ENCODE assay signal across 18 cellular contexts in the genomic region with DNA sequence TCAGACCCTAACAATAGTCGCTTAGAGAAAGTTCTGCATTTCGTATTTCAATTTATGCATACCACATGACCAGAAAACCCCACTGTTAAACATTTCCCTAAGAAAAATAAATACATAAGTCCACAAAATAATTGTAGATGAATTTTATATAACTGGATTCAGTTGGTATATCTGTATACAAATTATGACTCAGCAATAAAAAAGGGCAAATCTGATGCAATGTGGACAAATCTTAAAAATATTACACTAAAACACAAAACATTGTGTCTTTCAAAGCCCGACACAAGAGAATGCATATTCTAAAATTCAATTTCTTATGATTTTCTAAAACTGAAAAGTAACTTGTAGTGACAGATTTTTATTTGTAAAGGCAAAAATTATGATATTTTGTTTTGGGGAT.
DNase-seq lines count a peak whose midpoint lies in the region; ATAC-seq, FAIRE-seq and TF ChIP-seq lines count a peak whose summit lies in the region.
"Had no signal": no experiment of that assay in that cellular context is flagged by ENCODE, and none has a peak within 500 bp of the region (broad histone marks: within the 10 kb centered on the region; RNA-seq: fewer than 3 reads in every experiment).

No MANE protein-coding gene starts in this region.

- no peak overlapping the region for H2AFZ ChIP-seq in IMR-90 (replicated peaks; ENCODE audit: low read length, poor library complexity)

- H3K9me3 ChIP-seq in A549 (no peaks in the 10 kb centered on the region), IMR-90 (ENCODE audit: control insufficient read depth, insufficient read depth, low read length) (no peaks in the 10 kb centered on the region), kidney (ENCODE audit: control insufficient read depth in 1 of 2, low read length in 2 of 2) (no peaks in the 10 kb centered on the region)
- H3K9me3 ChIP-seq: Caco-2 had no signal

- no peak for DNase-seq in A549 (ENCODE audit: low read depth in 1 of 2, low spot score in 1 of 2)
- DNase-seq in IMR-90 = no peak
- DNase-seq in dedifferentiated amniotic fluid mesenchymal stem cell (ENCODE audit: extremely low spot score) = peak; percentile 18
- DNase-seq in kidney = no peak
- DNase-seq in activated CD8-positive, alpha-beta T cell treated with anti-CD3 and anti-CD28 coated beads for 36 hours = no peak
- DNase-seq: 8988T; Caco-2; CD4-positive, CD25-positive, alpha-beta regulatory T cell; CD8-positive, alpha-beta T cell; DMS153; DND-41; H9 had no signal

- 55% methylated on average over 3 of the region's 3 CpGs for WGBS in A549 (ENCODE audit: missing lambda C conversion rate)
- no CpG with 5 or more reads among the region's 3 CpGs for WGBS in IMR-90 (ENCODE audit: extremely low coverage in 2 of 2, insufficient read length in 1 of 2), 2 experiments

- no peak overlapping the region for H3K14ac ChIP-seq in IMR-90 (replicated peaks; ENCODE audit: low read depth, low read length)

- CTCF ChIA-PET in A549 (lab: Yijun Ruan, JAX) = interaction anchor here (0.6 kb wide), 1 partner anchor 319 kb away, joined by 4 read pairs; no protein-coding TSS in a partner anchor
- CTCF ChIA-PET in IMR-90 (lab: Yijun Ruan, JAX) = no interaction called here
- CTCF ChIA-PET in activated CD8-positive, alpha-beta T cell treated with anti-CD3 and anti-CD28 coated beads for 36 hours (lab: Charles Lee) = no interaction called here

- TF ChIP-seq RAD21 in A549 (conservative IDR thresholded peaks at IDR 0.05 in 1 of 2, IDR thresholded peaks at IDR 0.05 in 1 of 2) (no peak), IMR-90 (IDR thresholded peaks at IDR 0.05; ENCODE audit: low read length) (no peak)

- no peaks in the 10 kb centered on the region for H3K36me3 ChIP-seq in IMR-90 (ENCODE audit: control insufficient read depth, insufficient read depth, low read length)
- no peaks in the 10 kb centered on the region for H3K36me3 ChIP-seq in kidney (ENCODE audit: control insufficient read depth in 1 of 2, insufficient read depth in 2 of 2, low read length in 2 of 2)

- H3K23ac ChIP-seq in IMR-90 (ENCODE audit: low read depth, low read length) = no peak overlapping the region

- in situ Hi-C loops in IMR-90 (cut with MboI; ENCODE audit: low sequenced_read_pairs) = no loop called here

- H3K4me1 ChIP-seq in A549 (no peaks in the 10 kb centered on the region), IMR-90 (ENCODE audit: control insufficient read depth, insufficient read depth, low read length) (no peaks in the 10 kb centered on the region), kidney (ENCODE audit: control insufficient read depth in 1 of 2, insufficient read depth in 1 of 2, low read depth in 1 of 2, low read length in 2 of 2) (no peaks in the 10 kb centered on the region)
- H3K4me1 ChIP-seq: Caco-2 had no signal

- FAIRE-seq in A549 (lab: Jason Lieb, UNC) = no peak
- FAIRE-seq in kidney (lab: Jason Lieb, UNC) = peak; percentile 33
- FAIRE-seq: G401.6, GM12892 had no signal

- POLR2A ChIA-PET in A549 (lab: Yijun Ruan, JAX) (no interaction called here), IMR-90 (lab: Charles Lee; ENCODE audit: unreplicated experiment) (no interaction called here)
- POLR2A ChIA-PET in activated CD8-positive, alpha-beta T cell treated with anti-CD3 and anti-CD28 coated beads for 36 hours (lab: Charles Lee) = no interaction called here

- no peak overlapping the region for H2BK5ac ChIP-seq in IMR-90 (ENCODE audit: low read depth, low read length, poor library complexity, severe bottlenecking)

- no peak overlapping the region for H4K91ac ChIP-seq in IMR-90 (ENCODE audit: insufficient read depth, low read depth, low read length)

- no peak overlapping the region for H3K27ac Mint-ChIP-seq in activated CD8-positive, alpha-beta T cell treated with anti-CD3 and anti-CD28 coated beads for 36 hours
- H3K27ac Mint-ChIP-seq: CD4-positive, CD25-positive, alpha-beta regulatory T cell; CD8-positive, alpha-beta T cell; H9 had no signal

- H4K5ac ChIP-seq in IMR-90 (ENCODE audit: low read depth, low read length) = no peak overlapping the region

- no peak for ATAC-seq in A549
- ATAC-seq in IMR-90 (ENCODE audit: low read depth) = no peak
- ATAC-seq in activated CD8-positive, alpha-beta T cell treated with anti-CD3 and anti-CD28 coated beads for 36 hours = no peak
- ATAC-seq in HG03196 (IDR thresholded peaks at IDR 0.05; ENCODE audit: unreplicated experiment) = no peak
- no peak for ATAC-seq in HG03378 (IDR thresholded peaks at IDR 0.05; ENCODE audit: unreplicated experiment)
- ATAC-seq: CD8-positive, alpha-beta T cell; HCT116 had no signal

- no peak overlapping the region for H2BK20ac ChIP-seq in IMR-90 (ENCODE audit: low read depth, low read length)

- H3K36me3 Mint-ChIP-seq in activated CD8-positive, alpha-beta T cell treated with anti-CD3 and anti-CD28 coated beads for 36 hours (ENCODE audit: low read depth) = no peaks in the 10 kb centered on the region
- H3K36me3 Mint-ChIP-seq: CD4-positive, CD25-positive, alpha-beta regulatory T cell; CD8-positive, alpha-beta T cell had no signal

- no peak overlapping the region for H3K27ac ChIP-seq in A549
- no peak overlapping the region for H3K27ac ChIP-seq in IMR-90 (ENCODE audit: insufficient read depth, low read length)
- no peak overlapping the region for H3K27ac ChIP-seq in kidney (ENCODE audit: low read depth in 2 of 2, low read length in 2 of 2)
- H3K27ac ChIP-seq: C4-2B had no signal

- no peak overlapping the region for H2BK15ac ChIP-seq in IMR-90 (ENCODE audit: low read depth, low read length)

- no peak overlapping the region for H2AK9ac ChIP-seq in IMR-90 (replicated peaks; ENCODE audit: low read depth, low read length, poor library complexity)

- no peak overlapping the region for H3K4ac ChIP-seq in IMR-90 (ENCODE audit: low read depth, low read length)

- no peaks in the 10 kb centered on the region for H3K9me1 ChIP-seq in IMR-90 (ENCODE audit: insufficient read depth, low read length)

- no peak for TF ChIP-seq EP300 in A549 (IDR thresholded peaks at IDR 0.05)

- H4K8ac ChIP-seq in IMR-90 (ENCODE audit: low read depth in 2 of 2, low read length in 2 of 2) = no peak overlapping the region

- H3K9ac ChIP-seq in IMR-90 (ENCODE audit: low read depth, low read length) = no peak overlapping the region
- no peak overlapping the region for H3K9ac ChIP-seq in kidney (ENCODE audit: low read length in 2 of 2)

- no peak for TF ChIP-seq CTCF in A549 (IDR thresholded peaks at IDR 0.05)
- TF ChIP-seq CTCF in IMR-90 (conservative IDR thresholded peaks at IDR 0.05; ENCODE audit: low read depth, low read length) = no peak
- TF ChIP-seq CTCF in kidney (IDR thresholded peaks at IDR 0.05; ENCODE audit: borderline replicate concordance, extremely low read depth, insufficient read depth) = no peak
- TF ChIP-seq CTCF in activated CD8-positive, alpha-beta T cell treated with anti-CD3 and anti-CD28 coated beads for 36 hours (IDR thresholded peaks at IDR 0.05) = no peak

- H3K9me3 Mint-ChIP-seq in activated CD8-positive, alpha-beta T cell treated with anti-CD3 and anti-CD28 coated beads for 36 hours = peaks cover 1% of the 10 kb centered on the region
- H3K9me3 Mint-ChIP-seq: CD8-positive, alpha-beta T cell had no signal

- H3K4me1 Mint-ChIP-seq in activated CD8-positive, alpha-beta T cell treated with anti-CD3 and anti-CD28 coated beads for 36 hours (ENCODE audit: low read depth) = no peaks in the 10 kb centered on the region
- H3K4me1 Mint-ChIP-seq: CD4-positive, CD25-positive, alpha-beta regulatory T cell had no signal

- no peak overlapping the region for H3K56ac ChIP-seq in IMR-90 (ENCODE audit: extremely low read depth, insufficient read depth, low read length)

- intact Hi-C loops in IMR-90 (cut with micrococcal nuclease) = no loop called here
- intact Hi-C loops in kidney (cut with DNase I) = no loop called here
- intact Hi-C loops in activated CD8-positive, alpha-beta T cell treated with anti-CD3 and anti-CD28 coated beads for 36 hours (cut with micrococcal nuclease) = no loop called here

- no TSS peak for BruUV-seq in IMR-90 (replicated peaks; lab: Mats Ljungman, UMichigan)

- dilution Hi-C loops in IMR-90 (cut with HindIII; ENCODE audit: low sequenced_read_pairs, unreplicated experiment) = no loop called here

- no peak overlapping the region for H3K18ac ChIP-seq in IMR-90 (ENCODE audit: low read depth, low read length)

- peaks cover 2% of the 10 kb centered on the region for H3K27me3 Mint-ChIP-seq in activated CD8-positive, alpha-beta T cell treated with anti-CD3 and anti-CD28 coated beads for 36 hours
- H3K27me3 Mint-ChIP-seq: CD4-positive, CD25-positive, alpha-beta regulatory T cell had no signal

- no peaks in the 10 kb centered on the region for H3K79me1 ChIP-seq in IMR-90 (ENCODE audit: low read depth in 1 of 2, low read length in 2 of 2)

- H3K27me3 ChIP-seq in IMR-90 (ENCODE audit: control insufficient read depth, insufficient read depth, low read length) = no peaks in the 10 kb centered on the region

- H4K20me1 ChIP-seq in IMR-90 (ENCODE audit: insufficient read depth, low read length) = no peaks in the 10 kb centered on the region

- no peak overlapping the region for H3K4me2 ChIP-seq in A549
- H3K4me2 ChIP-seq in IMR-90 (ENCODE audit: low read depth, low read length) = no peak overlapping the region

- no peak overlapping the region for H2BK120ac ChIP-seq in IMR-90 (ENCODE audit: low read depth, low read length)

- H3K4me3 ChIP-seq in A549 = no peak overlapping the region
- no peak overlapping the region for H3K4me3 ChIP-seq in IMR-90 (ENCODE audit: insufficient read depth, low read depth, low read length)
- no peak overlapping the region for H3K4me3 ChIP-seq in kidney (ENCODE audit: low read length in 2 of 2)

- H3K4me3 Mint-ChIP-seq in activated CD8-positive, alpha-beta T cell treated with anti-CD3 and anti-CD28 coated beads for 36 hours = no peak overlapping the region
- H3K4me3 Mint-ChIP-seq: CD4-positive, CD25-positive, alpha-beta regulatory T cell; CD8-positive, alpha-beta T cell; H9 had no signal

- TF ChIP-seq POLR2A in A549 (IDR thresholded peaks at IDR 0.05; ENCODE audit: low read length) = no peak
- TF ChIP-seq POLR2A in IMR-90 (IDR thresholded peaks at IDR 0.05; ENCODE audit: low read depth, low read length) = no peak

- no peak overlapping the region for H2AK5ac ChIP-seq in IMR-90 (ENCODE audit: low read depth, low read length)

TF ChIP-seq in A549, 52 proteins besides CTCF, POLR2A, EP300 and RAD21 (continues in another document):
- peak; percentile 53; the same call in 1 of the 2 replicates for TF ChIP-seq NFE2L2 (conservative IDR thresholded peaks at IDR 0.05; ENCODE audit: low read length)

TF ChIP-seq in IMR-90, 13 proteins besides CTCF, POLR2A, EP300 and RAD21:
- TF ChIP-seq SMC3 (IDR thresholded peaks at IDR 0.05; ENCODE audit: low read depth, low read length) (no peak), NFE2L2 (IDR thresholded peaks at IDR 0.05; ENCODE audit: low read depth, low read length) (peak; percentile 83), RFX5 (IDR thresholded peaks at IDR 0.05; ENCODE audit: low read depth, low read length) (no peak), CEBPB (IDR thresholded peaks at IDR 0.05; ENCODE audit: low read depth, low read length) (no peak), CHD1 (IDR thresholded peaks at IDR 0.05; ENCODE audit: low read depth, low read length) (no peak), MXI1 (IDR thresholded peaks at IDR 0.05; ENCODE audit: borderline replicate concordance, low read depth, low read length) (no peak), RCOR1 (IDR thresholded peaks at IDR 0.05; ENCODE audit: insufficient replicate concordance, low read length) (no peak), MAFK (IDR thresholded peaks at IDR 0.05; ENCODE audit: low read depth, low read length) (peak; percentile 60)
